ENCODE assay signal across 1 cellular context in the genomic region with DNA sequence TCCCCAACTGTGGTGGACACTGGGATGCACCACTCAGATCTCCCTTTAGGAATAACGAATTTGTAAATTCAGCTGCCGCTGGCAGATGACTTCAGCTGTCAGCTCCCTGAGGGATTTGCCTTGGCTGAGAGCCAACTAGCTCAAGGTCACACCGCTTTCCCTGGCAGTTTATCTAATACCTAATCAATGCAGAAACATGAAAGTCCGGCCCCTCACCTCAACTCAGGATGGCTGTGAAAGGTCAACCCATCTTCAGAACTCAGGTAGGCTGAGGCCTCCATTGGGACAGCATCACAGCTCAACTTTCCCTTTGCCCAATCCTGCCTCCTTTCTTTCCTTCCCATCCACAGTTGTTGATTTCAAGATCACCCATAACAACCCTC.
TF ChIP-seq lines count a peak whose summit lies in the region.

No MANE protein-coding gene starts in this region.

TF ChIP-seq in HepG2, 621 proteins besides CTCF, POLR2A, EP300 and RAD21 (continued from another document and continues in another):
- no peak for TF ChIP-seq ZNF414 (CRISPR knock-in tag; IDR thresholded peaks at IDR 0.05)
- TF ChIP-seq ZNF580 (CRISPR knock-in tag; IDR thresholded peaks at IDR 0.05; ENCODE audit: borderline replicate concordance, low read depth), result no peak
- TF ChIP-seq ZNF570 (CRISPR knock-in tag; IDR thresholded peaks at IDR 0.05; ENCODE audit: borderline replicate concordance), result no peak
- no peak for TF ChIP-seq ZNF567 (CRISPR knock-in tag; IDR thresholded peaks at IDR 0.05; ENCODE audit: borderline replicate concordance)
- no peak for TF ChIP-seq HDAC6 (IDR thresholded peaks at IDR 0.05; ENCODE audit: low read depth, low read length)
- TF ChIP-seq ZNF530 (CRISPR knock-in tag; IDR thresholded peaks at IDR 0.05; ENCODE audit: low read depth), result no peak
- no peak for TF ChIP-seq ZNF235 (CRISPR knock-in tag; IDR thresholded peaks at IDR 0.05; ENCODE audit: borderline replicate concordance)
- TF ChIP-seq, protein P1, sequence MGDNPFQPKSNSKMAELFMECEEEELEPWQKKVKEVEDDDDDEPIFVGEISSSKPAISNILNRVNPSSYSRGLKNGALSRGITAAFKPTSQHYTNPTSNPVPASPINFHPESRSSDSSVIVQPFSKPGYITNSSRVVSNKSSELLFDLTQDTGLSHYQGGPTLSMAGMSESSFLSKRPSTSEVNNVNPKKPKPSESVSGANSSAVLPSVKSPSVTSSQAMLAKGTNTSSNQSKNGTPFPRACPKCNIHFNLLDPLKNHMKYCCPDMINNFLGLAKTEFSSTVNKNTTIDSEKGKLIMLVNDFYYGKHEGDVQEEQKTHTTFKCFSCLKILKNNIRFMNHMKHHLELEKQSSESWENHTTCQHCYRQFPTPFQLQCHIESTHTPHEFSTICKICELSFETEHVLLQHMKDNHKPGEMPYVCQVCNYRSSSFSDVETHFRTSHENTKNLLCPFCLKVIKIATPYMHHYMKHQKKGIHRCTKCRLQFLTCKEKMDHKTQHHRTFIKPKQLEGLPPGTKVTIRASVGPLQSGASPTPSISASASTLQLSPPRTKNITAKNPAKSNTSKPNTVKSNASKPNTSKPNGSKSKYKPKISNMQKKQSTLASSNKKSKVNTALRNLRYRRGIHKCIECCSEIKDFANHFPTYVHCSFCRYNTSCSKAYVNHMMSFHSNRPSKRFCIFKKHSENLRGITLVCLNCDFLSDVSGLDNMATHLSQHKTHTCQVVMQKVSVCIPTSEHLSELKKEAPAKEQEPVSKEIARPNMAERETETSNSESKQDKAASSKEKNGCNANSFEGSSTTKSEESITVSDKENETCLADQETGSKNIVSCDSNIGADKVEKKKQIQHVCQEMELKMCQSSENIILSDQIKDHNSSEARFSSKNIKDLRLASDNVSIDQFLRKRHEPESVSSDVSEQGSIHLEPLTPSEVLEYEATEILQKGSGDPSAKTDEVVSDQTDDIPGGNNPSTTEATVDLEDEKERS (CRISPR knock-in tag; IDR thresholded peaks at IDR 0.05), result no peak
- TF ChIP-seq ATF6 (CRISPR knock-in tag; conservative IDR thresholded peaks at IDR 0.05), result no peak
- TF ChIP-seq SRSF4 (IDR thresholded peaks at IDR 0.05; ENCODE audit: low read depth, low read length, poor library complexity, severe bottlenecking), result no peak
- TF ChIP-seq ZFP82 (CRISPR knock-in tag; IDR thresholded peaks at IDR 0.05; ENCODE audit: borderline replicate concordance), result no peak
- TF ChIP-seq, protein P2, sequence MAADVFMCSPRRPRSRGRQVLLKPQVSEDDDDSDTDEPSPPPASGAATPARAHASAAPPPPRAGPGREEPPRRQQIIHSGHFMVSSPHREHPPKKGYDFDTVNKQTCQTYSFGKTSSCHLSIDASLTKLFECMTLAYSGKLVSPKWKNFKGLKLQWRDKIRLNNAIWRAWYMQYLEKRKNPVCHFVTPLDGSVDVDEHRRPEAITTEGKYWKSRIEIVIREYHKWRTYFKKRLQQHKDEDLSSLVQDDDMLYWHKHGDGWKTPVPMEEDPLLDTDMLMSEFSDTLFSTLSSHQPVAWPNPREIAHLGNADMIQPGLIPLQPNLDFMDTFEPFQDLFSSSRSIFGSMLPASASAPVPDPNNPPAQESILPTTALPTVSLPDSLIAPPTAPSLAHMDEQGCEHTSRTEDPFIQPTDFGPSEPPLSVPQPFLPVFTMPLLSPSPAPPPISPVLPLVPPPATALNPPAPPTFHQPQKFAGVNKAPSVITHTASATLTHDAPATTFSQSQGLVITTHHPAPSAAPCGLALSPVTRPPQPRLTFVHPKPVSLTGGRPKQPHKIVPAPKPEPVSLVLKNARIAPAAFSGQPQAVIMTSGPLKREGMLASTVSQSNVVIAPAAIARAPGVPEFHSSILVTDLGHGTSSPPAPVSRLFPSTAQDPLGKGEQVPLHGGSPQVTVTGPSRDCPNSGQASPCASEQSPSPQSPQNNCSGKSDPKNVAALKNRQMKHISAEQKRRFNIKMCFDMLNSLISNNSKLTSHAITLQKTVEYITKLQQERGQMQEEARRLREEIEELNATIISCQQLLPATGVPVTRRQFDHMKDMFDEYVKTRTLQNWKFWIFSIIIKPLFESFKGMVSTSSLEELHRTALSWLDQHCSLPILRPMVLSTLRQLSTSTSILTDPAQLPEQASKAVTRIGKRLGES (CRISPR knock-in tag; IDR thresholded peaks at IDR 0.05; ENCODE audit: borderline replicate concordance), result no peak
- TF ChIP-seq ZNF432 (CRISPR knock-in tag; IDR thresholded peaks at IDR 0.05; ENCODE audit: borderline replicate concordance), result no peak
- TF ChIP-seq BHLHE40 (IDR thresholded peaks at IDR 0.05; ENCODE audit: low read length), result no peak
- no peak for TF ChIP-seq ZBTB7A (CRISPR knock-in tag; IDR thresholded peaks at IDR 0.05)
- TF ChIP-seq ZFYVE20 (CRISPR knock-in tag; IDR thresholded peaks at IDR 0.05; ENCODE audit: borderline replicate concordance, low read depth), result no peak
- 0 out of 2 replicates have a peak, but pooled peaks have one; percentile 49 for TF ChIP-seq ZNF747 (CRISPR knock-in tag; IDR thresholded peaks at IDR 0.05; ENCODE audit: borderline replicate concordance)
- no peak for TF ChIP-seq STAT5B (CRISPR knock-in tag; IDR thresholded peaks at IDR 0.05)
- no peak for TF ChIP-seq PHB2 (IDR thresholded peaks at IDR 0.05; ENCODE audit: partially characterized antibody)
- TF ChIP-seq, protein P3, sequence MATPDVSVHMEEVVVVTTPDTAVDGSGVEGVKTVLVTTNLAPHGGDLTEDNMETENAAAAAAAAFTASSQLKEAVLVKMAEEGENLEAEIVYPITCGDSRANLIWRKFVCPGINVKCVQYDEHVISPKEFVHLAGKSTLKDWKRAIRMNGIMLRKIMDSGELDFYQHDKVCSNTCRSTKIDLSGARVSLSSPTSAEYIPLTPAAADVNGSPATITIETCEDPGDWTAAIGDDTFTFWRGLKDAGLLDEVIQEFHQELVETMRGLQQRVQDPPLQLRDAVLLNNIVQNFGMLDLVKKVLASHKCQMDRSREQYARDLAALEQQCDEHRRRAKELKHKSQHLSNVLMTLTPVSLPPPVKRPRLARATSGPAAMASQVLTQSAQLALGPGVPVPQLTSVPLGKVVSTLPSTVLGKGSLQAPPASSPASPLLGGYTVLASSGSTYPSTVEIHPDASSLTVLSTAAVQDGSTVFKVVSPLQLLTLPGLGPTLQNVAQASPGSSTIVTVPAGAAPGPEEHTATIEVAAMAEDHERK (CRISPR knock-in tag; IDR thresholded peaks at IDR 0.05; ENCODE audit: low read depth), result no peak
- peak; percentile 46; the same call in 1 of the 2 replicates for TF ChIP-seq ZNF512B (CRISPR knock-in tag; IDR thresholded peaks at IDR 0.05; ENCODE audit: borderline replicate concordance)
- TF ChIP-seq SIN3A (IDR thresholded peaks at IDR 0.05; ENCODE audit: borderline replicate concordance, low read depth, low read length), result no peak
- no peak for TF ChIP-seq HNRNPK (IDR thresholded peaks at IDR 0.05; ENCODE audit: low read depth, low read length, poor library complexity, severe bottlenecking)
- TF ChIP-seq CREM (IDR thresholded peaks at IDR 0.05), result peak; percentile 34; the same call in 1 of the 2 replicates
- no peak for TF ChIP-seq CREM (CRISPR knock-in tag; IDR thresholded peaks at IDR 0.05)
- TF ChIP-seq, protein P4, sequence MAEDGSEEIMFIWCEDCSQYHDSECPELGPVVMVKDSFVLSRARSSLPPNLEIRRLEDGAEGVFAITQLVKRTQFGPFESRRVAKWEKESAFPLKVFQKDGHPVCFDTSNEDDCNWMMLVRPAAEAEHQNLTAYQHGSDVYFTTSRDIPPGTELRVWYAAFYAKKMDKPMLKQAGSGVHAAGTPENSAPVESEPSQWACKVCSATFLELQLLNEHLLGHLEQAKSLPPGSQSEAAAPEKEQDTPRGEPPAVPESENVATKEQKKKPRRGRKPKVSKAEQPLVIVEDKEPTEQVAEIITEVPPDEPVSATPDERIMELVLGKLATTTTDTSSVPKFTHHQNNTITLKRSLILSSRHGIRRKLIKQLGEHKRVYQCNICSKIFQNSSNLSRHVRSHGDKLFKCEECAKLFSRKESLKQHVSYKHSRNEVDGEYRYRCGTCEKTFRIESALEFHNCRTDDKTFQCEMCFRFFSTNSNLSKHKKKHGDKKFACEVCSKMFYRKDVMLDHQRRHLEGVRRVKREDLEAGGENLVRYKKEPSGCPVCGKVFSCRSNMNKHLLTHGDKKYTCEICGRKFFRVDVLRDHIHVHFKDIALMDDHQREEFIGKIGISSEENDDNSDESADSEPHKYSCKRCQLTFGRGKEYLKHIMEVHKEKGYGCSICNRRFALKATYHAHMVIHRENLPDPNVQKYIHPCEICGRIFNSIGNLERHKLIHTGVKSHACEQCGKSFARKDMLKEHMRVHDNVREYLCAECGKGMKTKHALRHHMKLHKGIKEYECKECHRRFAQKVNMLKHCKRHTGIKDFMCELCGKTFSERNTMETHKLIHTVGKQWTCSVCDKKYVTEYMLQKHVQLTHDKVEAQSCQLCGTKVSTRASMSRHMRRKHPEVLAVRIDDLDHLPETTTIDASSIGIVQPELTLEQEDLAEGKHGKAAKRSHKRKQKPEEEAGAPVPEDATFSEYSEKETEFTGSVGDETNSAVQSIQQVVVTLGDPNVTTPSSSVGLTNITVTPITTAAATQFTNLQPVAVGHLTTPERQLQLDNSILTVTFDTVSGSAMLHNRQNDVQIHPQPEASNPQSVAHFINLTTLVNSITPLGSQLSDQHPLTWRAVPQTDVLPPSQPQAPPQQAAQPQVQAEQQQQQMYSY (CRISPR knock-in tag; IDR thresholded peaks at IDR 0.05), result no peak
- no peak for TF ChIP-seq ZBTB20 (CRISPR knock-in tag; IDR thresholded peaks at IDR 0.05; ENCODE audit: borderline replicate concordance, low read depth)
- TF ChIP-seq NFYB (CRISPR knock-in tag; IDR thresholded peaks at IDR 0.05), result no peak
- no peak for TF ChIP-seq ZNF160 (CRISPR knock-in tag; IDR thresholded peaks at IDR 0.05)
- no peak for TF ChIP-seq ZNF777 (CRISPR knock-in tag; IDR thresholded peaks at IDR 0.05)
- TF ChIP-seq NFKB2 (CRISPR knock-in tag; IDR thresholded peaks at IDR 0.05; ENCODE audit: borderline replicate concordance), result no peak
- TF ChIP-seq KAT7 (CRISPR knock-in tag; IDR thresholded peaks at IDR 0.05; ENCODE audit: borderline replicate concordance), result no peak
- TF ChIP-seq ZNF367 (CRISPR knock-in tag; IDR thresholded peaks at IDR 0.05; ENCODE audit: borderline replicate concordance), result no peak
- TF ChIP-seq, protein P5, sequence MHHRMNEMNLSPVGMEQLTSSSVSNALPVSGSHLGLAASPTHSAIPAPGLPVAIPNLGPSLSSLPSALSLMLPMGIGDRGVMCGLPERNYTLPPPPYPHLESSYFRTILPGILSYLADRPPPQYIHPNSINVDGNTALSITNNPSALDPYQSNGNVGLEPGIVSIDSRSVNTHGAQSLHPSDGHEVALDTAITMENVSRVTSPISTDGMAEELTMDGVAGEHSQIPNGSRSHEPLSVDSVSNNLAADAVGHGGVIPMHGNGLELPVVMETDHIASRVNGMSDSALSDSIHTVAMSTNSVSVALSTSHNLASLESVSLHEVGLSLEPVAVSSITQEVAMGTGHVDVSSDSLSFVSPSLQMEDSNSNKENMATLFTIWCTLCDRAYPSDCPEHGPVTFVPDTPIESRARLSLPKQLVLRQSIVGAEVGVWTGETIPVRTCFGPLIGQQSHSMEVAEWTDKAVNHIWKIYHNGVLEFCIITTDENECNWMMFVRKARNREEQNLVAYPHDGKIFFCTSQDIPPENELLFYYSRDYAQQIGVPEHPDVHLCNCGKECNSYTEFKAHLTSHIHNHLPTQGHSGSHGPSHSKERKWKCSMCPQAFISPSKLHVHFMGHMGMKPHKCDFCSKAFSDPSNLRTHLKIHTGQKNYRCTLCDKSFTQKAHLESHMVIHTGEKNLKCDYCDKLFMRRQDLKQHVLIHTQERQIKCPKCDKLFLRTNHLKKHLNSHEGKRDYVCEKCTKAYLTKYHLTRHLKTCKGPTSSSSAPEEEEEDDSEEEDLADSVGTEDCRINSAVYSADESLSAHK (CRISPR knock-in tag; IDR thresholded peaks at IDR 0.05; ENCODE audit: borderline replicate concordance), result no peak
